Comparison of ENCODE assay signal across 7 cellular contexts in the genomic region with DNA sequence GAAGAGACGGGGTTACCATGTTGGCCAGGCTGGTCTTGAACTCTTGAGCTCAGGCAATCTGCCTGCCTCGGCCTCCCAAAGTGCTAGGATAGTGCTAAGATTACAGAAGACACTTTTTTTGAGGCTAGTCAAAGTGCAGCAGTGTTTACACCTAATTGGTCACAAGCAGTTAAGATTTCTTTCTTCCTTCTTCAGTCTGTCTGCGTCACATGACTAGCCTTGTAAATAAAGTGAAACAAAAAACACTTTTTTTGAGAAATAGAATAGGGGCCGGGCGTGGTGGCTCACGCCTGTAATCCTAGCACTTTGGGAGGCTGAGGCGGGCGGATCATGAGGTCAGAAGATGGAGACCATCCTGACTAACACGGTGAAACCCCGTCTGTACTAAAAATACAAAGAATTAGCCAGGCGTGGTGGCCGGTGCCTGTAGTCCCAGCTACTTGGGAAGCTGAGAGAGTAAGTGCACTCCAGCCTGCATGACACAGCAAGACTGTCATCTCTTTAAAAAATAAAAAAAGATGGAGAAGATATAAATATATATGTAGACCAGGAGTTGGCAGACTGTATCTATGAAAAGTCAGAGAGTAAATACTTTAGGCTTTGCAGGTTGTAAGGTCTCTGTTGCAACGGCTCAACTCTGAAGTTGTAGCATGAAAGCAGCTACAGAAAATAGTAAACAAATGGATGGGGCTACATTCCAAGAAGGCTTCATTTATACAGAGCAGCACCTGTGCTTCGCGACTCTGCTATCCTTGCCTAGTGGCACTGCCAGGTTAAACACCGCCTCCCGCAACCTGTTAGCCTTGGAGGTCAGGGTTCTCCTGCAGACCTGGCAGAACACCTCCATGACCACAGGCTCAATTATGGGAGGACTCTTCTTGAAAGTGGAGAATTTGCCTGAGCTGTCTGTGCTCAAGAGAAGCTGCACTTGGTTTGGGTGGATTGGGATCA. TPM values are rescaled to one million over a fixed set of nuclear protein-coding genes. Genes with fewer than 3 reads are reported as not detected.
DNase-seq lines count a peak whose midpoint lies in the region; ATAC-seq and TF ChIP-seq lines count a peak whose summit lies in the region.

No MANE protein-coding gene starts in this region.

- TF ChIP-seq CTCF in endodermal cell (conservative IDR thresholded peaks at IDR 0.05) (no peak), spleen (IDR thresholded peaks at IDR 0.05 in 8 of 11, conservative IDR thresholded peaks at IDR 0.05 in 3 of 11) (no peak), PC-3 (conservative IDR thresholded peaks at IDR 0.05; ENCODE audit: low read depth, low read length) (no peak)

- H4K20me1 ChIP-seq in PC-3 (ENCODE audit: low read length): no peaks in the 10 kb centered on the region

- no peak overlapping the region for H3K4me3 Mint-ChIP-seq in endodermal cell

- H3F3A ChIP-seq in PC-3 (ENCODE audit: low read length, unreplicated experiment): no peaks in the 10 kb centered on the region

- peak; percentile 83 for DNase-seq in G401 (ENCODE audit: low spot score)
- DNase-seq in NT2/D1 (ENCODE audit: low read depth, low spot score): no peak
- no peak for DNase-seq in endodermal cell
- no peak for DNase-seq in spleen
- DNase-seq in hippocampal formation (lab: John Stamatoyannopoulos, UW): no peak
- no peak for DNase-seq in PC-3
- no peak for DNase-seq in globus pallidus (ENCODE audit: low spot score)

- in situ Hi-C loops in G401 (cut with HindIII; ENCODE audit: low sequenced_read_pairs): no loop called here

- 90 to 94% methylated on average over 14 to 17 of the region's 17 CpGs for WGBS in endodermal cell (ENCODE audit: insufficient coverage in 1 of 2, insufficient read length in 1 of 2), 2 experiments
- WGBS in spleen, 5 donors: 73 to 80% (median 78%) methylated on average over 17 of the region's 17 CpGs

- H3K4me2 ChIP-seq in PC-3 (ENCODE audit: low read length): no peak overlapping the region

- no peaks in the 10 kb centered on the region for H3K79me2 ChIP-seq in PC-3 (ENCODE audit: low read length)

- H3K9me3 Mint-ChIP-seq in endodermal cell: no peaks in the 10 kb centered on the region

- H3K36me3 Mint-ChIP-seq in endodermal cell (ENCODE audit: low read depth): peaks cover 38% of the 10 kb centered on the region

- H3K9ac ChIP-seq in NT2/D1 (ENCODE audit: insufficient read length, low read depth): peak overlapping the region; percentile 33
- H3K9ac ChIP-seq in endodermal cell (ENCODE audit: extremely low read depth, low read length, poor library complexity, severe bottlenecking): no peak overlapping the region
- H3K9ac ChIP-seq in PC-3 (ENCODE audit: low read length): no peak overlapping the region

- H3K36me3 ChIP-seq in NT2/D1 (ENCODE audit: insufficient read depth, insufficient read length, low read length) (peaks cover 32% of the 10 kb centered on the region), endodermal cell (ENCODE audit: control insufficient read depth, insufficient read depth, low read length) (peaks cover 42% of the 10 kb centered on the region), spleen (peaks cover 0 to 82% (median 18%) of the 10 kb centered on the region in 6 donors), PC-3 (ENCODE audit: low read depth, low read length) (peaks cover 3% of the 10 kb centered on the region; the same call in 1 of the 2 replicates)

- BruUV-seq in PC-3 (replicated peaks; lab: Mats Ljungman, UMichigan): no TSS peak

- H2AFZ ChIP-seq in PC-3 (ENCODE audit: low read length): no peak overlapping the region

- ATAC-seq in PC-3: no peak

- POLR2A ChIA-PET in PC-3 (lab: Charles Lee; ENCODE audit: unreplicated experiment): no interaction called here

- H3K27ac Mint-ChIP-seq in endodermal cell: peak overlapping the region; percentile 89

- H3K9me3 ChIP-seq in NT2/D1 (ENCODE audit: insufficient read depth, low read length): no peaks in the 10 kb centered on the region
- H3K9me3 ChIP-seq in endodermal cell (ENCODE audit: control insufficient read depth, low read length): no peaks in the 10 kb centered on the region
- no peaks in the 10 kb centered on the region for H3K9me3 ChIP-seq in spleen
- no peaks in the 10 kb centered on the region for H3K9me3 ChIP-seq in PC-3 (ENCODE audit: low read length)

- H3K27ac ChIP-seq in endodermal cell (ENCODE audit: low read depth, low read length) (no peak overlapping the region), spleen (peak overlapping the region; percentile 32 to 85 (median 76)), PC-3 (ENCODE audit: low read length) (no peak overlapping the region)

- no peak for TF ChIP-seq POLR2A in spleen (IDR thresholded peaks at IDR 0.05)

- peaks cover 5% of the 10 kb centered on the region for H3K4me1 ChIP-seq in NT2/D1 (ENCODE audit: insufficient read depth, insufficient read length)
- H3K4me1 ChIP-seq in endodermal cell (ENCODE audit: control insufficient read depth, insufficient read depth, low read length): peaks cover 9% of the 10 kb centered on the region
- H3K4me1 ChIP-seq in spleen: peaks cover 19 to 73% (median 39%) of the 10 kb centered on the region in 6 donors
- H3K4me1 ChIP-seq in PC-3 (ENCODE audit: insufficient read depth, low read length): peaks cover 5% of the 10 kb centered on the region; the same call in 1 of the 2 replicates

- H3K9me2 ChIP-seq in PC-3 (replicated peaks; ENCODE audit: low read length): no peaks in the 10 kb centered on the region

- H3K4me3 ChIP-seq in NT2/D1 (ENCODE audit: insufficient read length, low read depth) (no peak overlapping the region), endodermal cell (ENCODE audit: low read length) (no peak overlapping the region), spleen (peak overlapping the region in 1 of 8 donors; percentile 8), PC-3 (ENCODE audit: low read length) (no peak overlapping the region)

- peaks cover 14% of the 10 kb centered on the region for H3K4me1 Mint-ChIP-seq in endodermal cell

- H3K27me3 ChIP-seq in NT2/D1 (ENCODE audit: insufficient read depth, insufficient read length) (no peaks in the 10 kb centered on the region), endodermal cell (ENCODE audit: control insufficient read depth, insufficient read depth, low read length, poor library complexity, severe bottlenecking) (no peaks in the 10 kb centered on the region), spleen (replicated peaks in 1 of 7) (no peaks in the 10 kb centered on the region), PC-3 (ENCODE audit: low read length) (no peaks in the 10 kb centered on the region)

- H3K27me3 Mint-ChIP-seq in endodermal cell (ENCODE audit: insufficient read depth): no peaks in the 10 kb centered on the region

- CTCF ChIA-PET in PC-3 (lab: Charles Lee): interaction anchor here (0.6 to 1.1 kb wide), 2 partner anchors 86 to 222 kb away, joined by 3 to 8 read pairs; no protein-coding TSS in a partner anchor

- intact Hi-C loops in spleen (cut with DNase I; ENCODE audit: low total_unique reads) (no loop called here), PC-3 (cut with micrococcal nuclease) (no loop called here)

RNA-seq across cellular contexts. Expression of gene PPP6R2, which starts 55.8 kb away (rescaled TPM):
- total RNA-seq in G401 (2014; rRNA removed; shearing (Covaris generic)): 76.9 and 77.8 TPM in 2 replicates
- total RNA-seq in endodermal cell: 10 to 100 TPM; 58.7 to 81.2 TPM
- 45.3 TPM for polyA plus RNA-seq in endodermal cell (2013, experiment 1 of 2)
- polyA plus RNA-seq in endodermal cell (2013, experiment 2 of 2): 36.1 TPM
- 10 to 100 TPM; 54.0 to 76.2 (median 64.7) TPM for total RNA-seq in spleen
- 10 to 100 TPM; 23.6 to 48.7 (median 27.8) TPM for polyA plus RNA-seq in spleen
- 46.2 and 54.0 TPM in 2 replicates for total RNA-seq in PC-3 (2014; rRNA removed)

Comparison
In these comparisons a context has a peak if more than half of its experiments do, and no peak if none do; other contexts are left out.
1. H3K27ac ChIP-seq: peak in spleen (8 of 8); none in endodermal cell (single experiment) and PC-3 (single experiment).